21 cellular contexts compared by ENCODE assay signal in the genomic region with DNA sequence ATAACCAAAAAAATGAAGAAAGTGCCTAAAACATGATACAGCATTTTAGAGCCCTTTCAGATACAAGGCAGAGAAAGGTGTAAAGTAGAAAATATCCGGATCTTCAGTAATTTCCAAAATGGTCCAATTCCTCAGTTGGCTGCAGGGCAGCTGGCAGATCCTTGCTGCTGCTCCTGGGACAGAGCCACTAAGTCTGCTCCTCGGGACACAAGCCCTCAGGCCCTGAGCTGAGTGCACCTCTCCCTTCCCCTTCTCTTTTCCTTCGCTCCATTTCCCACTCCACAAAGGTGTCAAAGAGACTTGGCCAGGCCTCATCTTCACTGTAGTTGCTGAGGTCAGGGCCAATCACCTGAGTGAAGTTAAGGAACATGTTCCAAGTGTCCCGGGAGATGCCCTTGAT. TPM values are rescaled to one million over a fixed set of nuclear protein-coding genes. Genes with fewer than 3 reads are reported as not detected.
DNase-seq lines count a peak whose midpoint lies in the region; ATAC-seq and TF ChIP-seq lines count a peak whose summit lies in the region.
"Had no signal": no experiment of that assay in that cellular context is flagged by ENCODE, and none has a peak within 500 bp of the region (broad histone marks: within the 10 kb centered on the region; RNA-seq: fewer than 3 reads in every experiment).

No MANE protein-coding gene starts in this region.

- ATAC-seq in left ventricle myocardium superior, result peak; percentile 57
- no peak for ATAC-seq in stimulated activated effector memory CD8-positive, alpha-beta T cell treated with anti-CD3 and anti-CD28 coated beads, Interleukin-12 subunit alpha, Interleukin-12 subunit beta, amount 100 ng/mL, for 72 hours
- no peak for ATAC-seq in GM18868 (IDR thresholded peaks at IDR 0.05; ENCODE audit: unreplicated experiment)
- ATAC-seq in GM19397 (IDR thresholded peaks at IDR 0.05; ENCODE audit: unreplicated experiment), result no peak
- ATAC-seq: body of pancreas, esophagus mucosa, lower lobe of right lung, pancreas had no signal

- TF ChIP-seq CTCF in colonic mucosa (IDR thresholded peaks at IDR 0.05), result no peak

- H3K9ac ChIP-seq in HUES6 (ENCODE audit: low read length) (peak overlapping the region; percentile 7), colonic mucosa (ENCODE audit: low read depth in 2 of 2, low read length in 2 of 2) (no peak overlapping the region)

- peaks cover 24% of the 10 kb centered on the region for H3K4me1 Mint-ChIP-seq in stimulated activated effector memory CD8-positive, alpha-beta T cell treated with anti-CD3 and anti-CD28 coated beads, Interleukin-12 subunit alpha, Interleukin-12 subunit beta, amount 100 ng/mL, for 72 hours

- peaks cover 61% of the 10 kb centered on the region for H3K36me3 Mint-ChIP-seq in stimulated activated effector memory CD8-positive, alpha-beta T cell treated with anti-CD3 and anti-CD28 coated beads, Interleukin-12 subunit alpha, Interleukin-12 subunit beta, amount 100 ng/mL, for 72 hours

- peak overlapping the region; percentile 35 for H3K27ac Mint-ChIP-seq in stimulated activated effector memory CD8-positive, alpha-beta T cell treated with anti-CD3 and anti-CD28 coated beads, Interleukin-12 subunit alpha, Interleukin-12 subunit beta, amount 100 ng/mL, for 72 hours
- H3K27ac Mint-ChIP-seq: activated naive CD8-positive, alpha-beta T cell had no signal

- peaks cover 27% of the 10 kb centered on the region for H3K36me3 ChIP-seq in HUES6 (ENCODE audit: control insufficient read depth, insufficient read depth, low read length)
- no peaks in the 10 kb centered on the region for H3K36me3 ChIP-seq in colonic mucosa

- DNase-seq in cerebellum (ENCODE audit: low spot score) (peak; percentile 19), left ventricle myocardium superior (no peak), colonic mucosa (no peak)
- no peak for DNase-seq in stimulated activated effector memory CD8-positive, alpha-beta T cell treated with anti-CD3 and anti-CD28 coated beads, Interleukin-12 subunit alpha, Interleukin-12 subunit beta, amount 100 ng/mL, for 72 hours (ENCODE audit: low spot score in 2 of 2)
- no peak for DNase-seq in stimulated activated CD4-positive, alpha-beta T cell treated with anti-CD3 and anti-CD28 coated beads, Interleukin-4, amount 100 ng/mL, for 1 hour
- DNase-seq: body of pancreas; CD4-positive, alpha-beta memory T cell; glutamatergic neuron; Karpas-422; lower lobe of right lung; NCI-H1092 treated with DMSO at 0.1 percent for 48 hours; NCI-H2107; NCI-H524; pancreas; RPMI8226; stimulated activated CD4-positive, alpha-beta T cell treated with anti-CD3 and anti-CD28 coated beads, Interleukin-1b, Interleukin-23, amount 100 ng/mL, for 48 hours had no signal

- H3K4me1 ChIP-seq in HUES6 (ENCODE audit: control insufficient read depth, insufficient read depth, low read length) (peaks cover 21% of the 10 kb centered on the region), colonic mucosa (no peaks in the 10 kb centered on the region)
- H3K4me1 ChIP-seq: body of pancreas, pancreas had no signal

- H3K27ac ChIP-seq in HUES6 (ENCODE audit: low read depth, low read length) (no peak overlapping the region; the same call in 1 of the 2 replicates), colonic mucosa (no peak overlapping the region)
- H3K27ac ChIP-seq: body of pancreas, lower lobe of right lung, pancreas had no signal

- intact Hi-C loops in left ventricle myocardium superior (cut with micrococcal nuclease) (loop anchor here (10.0 kb wide), 1 partner anchor 45 kb away; a partner anchor contains a TSS), colonic mucosa (cut with DNase I) (loop anchor here (10.0 kb wide), 1 partner anchor 55 kb away; no protein-coding TSS in a partner anchor)

- no peak overlapping the region for H3K4me3 Mint-ChIP-seq in stimulated activated effector memory CD8-positive, alpha-beta T cell treated with anti-CD3 and anti-CD28 coated beads, Interleukin-12 subunit alpha, Interleukin-12 subunit beta, amount 100 ng/mL, for 72 hours
- H3K4me3 Mint-ChIP-seq: activated naive CD8-positive, alpha-beta T cell; CD4-positive, alpha-beta memory T cell had no signal

- H3K27me3 ChIP-seq in HUES6 (ENCODE audit: control insufficient read depth, insufficient read depth, low read length) (no peaks in the 10 kb centered on the region), colonic mucosa (no peaks in the 10 kb centered on the region)
- H3K27me3 ChIP-seq: body of pancreas, pancreas had no signal

- H3K9me3 Mint-ChIP-seq in stimulated activated effector memory CD8-positive, alpha-beta T cell treated with anti-CD3 and anti-CD28 coated beads, Interleukin-12 subunit alpha, Interleukin-12 subunit beta, amount 100 ng/mL, for 72 hours, result no peaks in the 10 kb centered on the region
- H3K9me3 Mint-ChIP-seq: CD4-positive, alpha-beta memory T cell had no signal

- no peak overlapping the region for H3K4me3 ChIP-seq in HUES6 (ENCODE audit: low read depth, low read length)
- H3K4me3 ChIP-seq in colonic mucosa, result no peak overlapping the region
- H3K4me3 ChIP-seq: body of pancreas, lower lobe of right lung, pancreas had no signal

- H3K9me3 ChIP-seq in HUES6 (ENCODE audit: control insufficient read depth, insufficient read depth, low read depth, low read length), result no peaks in the 10 kb centered on the region
- H3K9me3 ChIP-seq in colonic mucosa, result no peaks in the 10 kb centered on the region
- H3K9me3 ChIP-seq: body of pancreas, lower lobe of right lung, pancreas had no signal

RNA-seq across cellular contexts. Expression of a gene that starts 40.5 kb away (rescaled TPM):
- total RNA-seq in cerebellum, result 9.7 TPM
- 16.5 TPM for total RNA-seq in left ventricle myocardium superior
- 10 to 100 TPM in 1 of 2 donors, 1 to 10 TPM in 1; 6.0 to 15.0 TPM for total RNA-seq in colonic mucosa

RNA-seq across cellular contexts. Expression of a gene that starts 40.9 kb away (rescaled TPM):
- total RNA-seq in cerebellum (29.3 TPM), left ventricle myocardium superior (71.5 TPM), colonic mucosa (10 to 100 TPM; 17.6 to 21.2 TPM)

RNA-seq across cellular contexts. Expression of a gene that starts 53.4 kb away (rescaled TPM):
- 14.6 TPM for total RNA-seq in cerebellum
- total RNA-seq in left ventricle myocardium superior, result 5.4 TPM
- total RNA-seq in colonic mucosa, result 10 to 100 TPM in 1 of 2 donors, 1 to 10 TPM in 1; 2.9 to 10.9 TPM

RNA-seq across cellular contexts. Expression of a gene that starts 53.4 kb away (rescaled TPM):
- total RNA-seq in cerebellum (27.4 TPM), left ventricle myocardium superior (11.5 TPM), colonic mucosa (10 to 100 TPM; 28.7 to 43.8 TPM)
